17 cellular contexts compared by ENCODE assay signal in the genomic region with DNA sequence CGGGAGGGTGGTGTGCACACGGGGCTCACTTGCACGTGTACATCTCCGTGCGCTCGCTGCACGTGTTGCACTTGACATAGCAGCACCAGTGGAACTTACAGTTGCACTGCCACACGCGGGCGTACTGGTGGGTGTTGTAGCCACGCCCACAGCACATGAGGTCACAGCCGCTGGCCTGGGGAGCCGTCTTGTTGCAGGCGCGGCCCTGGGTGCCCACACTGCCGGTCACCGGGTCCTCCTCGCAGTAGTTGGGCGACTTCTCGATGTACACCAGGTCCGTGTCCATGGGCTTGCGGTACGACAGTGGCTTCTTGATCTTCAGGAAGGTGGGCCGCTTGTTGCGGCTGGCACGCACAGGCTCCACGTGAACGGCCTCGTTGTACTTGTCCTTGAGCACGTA.
DNase-seq lines count a peak whose midpoint lies in the region; ATAC-seq, FAIRE-seq and TF ChIP-seq lines count a peak whose summit lies in the region.
"Had no signal": no experiment of that assay in that cellular context is flagged by ENCODE, and none has a peak within 500 bp of the region (broad histone marks: within the 10 kb centered on the region; RNA-seq: fewer than 3 reads in every experiment).

No MANE protein-coding gene starts in this region.

- H2AFZ ChIP-seq in K562 (ENCODE audit: low read depth, low read length) (peak overlapping the region; percentile 85), osteoblast (ENCODE audit: low read length) (no peak overlapping the region)
- H2AFZ ChIP-seq: GM23248 had no signal

- no TSS peak for BruUV-seq in K562 (replicated peaks; lab: Mats Ljungman, UMichigan)

- H3K9ac ChIP-seq in K562 (ENCODE audit: insufficient read depth in 1 of 2, low read depth in 2 of 2, low read length in 2 of 2) = peak overlapping the region in 1 of 2 experiments; percentile 46; a peak in 1 of 4 replicates
- H3K9ac ChIP-seq: BLaER1, GM23248 had no signal

- no peak for TF ChIP-seq EP300 in K562 (IDR thresholded peaks at IDR 0.05; ENCODE audit: low read length)

- peak; percentile 76 for ATAC-seq in K562
- no peak for ATAC-seq in HG02678 (IDR thresholded peaks at IDR 0.05; ENCODE audit: unreplicated experiment)
- ATAC-seq in GM18520 (IDR thresholded peaks at IDR 0.05; ENCODE audit: unreplicated experiment) = no peak

- H3K9me1 ChIP-seq in K562 (ENCODE audit: control insufficient read depth, insufficient read depth, low read length) = no peaks in the 10 kb centered on the region

- 2% methylated on average over 30 of the region's 30 CpGs for whole genome bisulfite sequencing in K562 (ENCODE audit: insufficient coverage, low coverage, missing lambda C conversion rate)

- H3K4me2 ChIP-seq in K562 (ENCODE audit: insufficient read depth, low read length) (peak overlapping the region; percentile 71), osteoblast (ENCODE audit: insufficient read depth, low read length) (no peak overlapping the region)
- H3K4me2 ChIP-seq: BLaER1 had no signal

- no peak for TF ChIP-seq POLR2A in K562 (conservative IDR thresholded peaks at IDR 0.05)

- H3K79me2 ChIP-seq in K562 (ENCODE audit: control insufficient read depth, insufficient read depth, low read length) (no peaks in the 10 kb centered on the region), osteoblast (ENCODE audit: insufficient read depth, low read length) (no peaks in the 10 kb centered on the region)

- FAIRE-seq in K562 (lab: Jason Lieb, UNC) = no peak
- FAIRE-seq: GM18507, HTR-8/SVneo had no signal

- peaks cover 18% of the 10 kb centered on the region for H3K9me3 ChIP-seq in K562 (replicated peaks; ENCODE audit: control insufficient read depth, insufficient read depth, low read depth, low read length)
- H3K9me3 ChIP-seq in osteoblast (ENCODE audit: low read depth, low read length) = peaks cover 12% of the 10 kb centered on the region

- no peak overlapping the region for H3K4me3 ChIP-seq in K562
- H3K4me3 ChIP-seq in osteoblast (ENCODE audit: insufficient read depth, low read length) = no peak overlapping the region
- H3K4me3 ChIP-seq: BLaER1, GM23248 had no signal

- TF ChIP-seq CTCF in K562 (IDR thresholded peaks at IDR 0.05 in 2 of 3, conservative IDR thresholded peaks at IDR 0.05 in 1 of 3; ENCODE audit: insufficient read depth in 2 of 3, low read depth in 1 of 3, low read length in 3 of 3) (no peak), osteoblast (IDR thresholded peaks at IDR 0.05; ENCODE audit: extremely low read depth, low read depth, low read length) (no peak)

- DNase-seq in NCI-H82 (lab: John Stamatoyannopoulos, UW) (peak; percentile 12), NCI-H82 treated with DMSO at 0.1 percent for 48 hours (lab: John Stamatoyannopoulos, UW; ENCODE audit: unreplicated experiment) (no peak), K562 (ENCODE audit: extremely low read depth in 1 of 4, low spot score in 3 of 4) (peak in 3 of 4 experiments; percentile 21 to 53 (median 40)), osteoblast (ENCODE audit: insufficient read length, low spot score, missing footprints) (peak; percentile 22), NCI-H526 (lab: John Stamatoyannopoulos, UW) (no peak), DMS79 treated with DMSO at 0.1 percent for 48 hours (lab: John Stamatoyannopoulos, UW) (no peak)
- DNase-seq: AML-193; Caco-2; CD8-positive, alpha-beta memory T cell; GM23248; H9 had no signal

- CTCF ChIA-PET in K562 (lab: Yijun Ruan, JAX; ENCODE audit: low intra/inter-chr PET ratio) = no interaction called here

- H3K27ac ChIP-seq in K562 (ENCODE audit: extremely low read depth, low read depth, low read length) (no peak overlapping the region), osteoblast (ENCODE audit: low read depth, low read length) (no peak overlapping the region)
- H3K27ac ChIP-seq: 22Rv1, BLaER1, GM23248 had no signal

- no peak for TF ChIP-seq RAD21 in K562 (CRISPR knock-in tag; conservative IDR thresholded peaks at IDR 0.05 in 1 of 2, IDR thresholded peaks at IDR 0.05 in 1 of 2)

- POLR2A ChIA-PET in K562 (lab: Yijun Ruan, JAX) = interaction anchor here (0.5 to 1.4 kb wide), 2 partner anchors 10 to 983 kb away, joined by 3 read pairs; no protein-coding TSS in a partner anchor

- no peaks in the 10 kb centered on the region for H4K20me1 ChIP-seq in K562 (replicated peaks; ENCODE audit: control insufficient read depth, insufficient read depth, low read length)
- no peaks in the 10 kb centered on the region for H4K20me1 ChIP-seq in osteoblast (ENCODE audit: insufficient read depth, low read length)
- H4K20me1 ChIP-seq: BLaER1 had no signal

- no peaks in the 10 kb centered on the region for H3K36me3 ChIP-seq in K562 (ENCODE audit: control insufficient read depth, insufficient read depth, low read length)
- no peaks in the 10 kb centered on the region for H3K36me3 ChIP-seq in osteoblast (ENCODE audit: insufficient read depth, low read length)
- H3K36me3 ChIP-seq: BLaER1 had no signal

- intact Hi-C loops in K562 (cut with micrococcal nuclease) = no loop called here

- peaks cover 4 to 26% of the 10 kb centered on the region in 2 experiments; a peak in 3 of 5 replicates for H3K27me3 ChIP-seq in K562 (ENCODE audit: control insufficient read depth in 2 of 2, insufficient read depth in 2 of 2, low read length in 2 of 2)
- no peaks in the 10 kb centered on the region for H3K27me3 ChIP-seq in osteoblast (ENCODE audit: insufficient read depth, low read length)
- H3K27me3 ChIP-seq: BLaER1 had no signal

- in situ Hi-C loops in K562 (cut with MboI) = no loop called here

- H3K4me1 ChIP-seq in K562 (replicated peaks in 1 of 2; ENCODE audit: control insufficient read depth in 2 of 2, insufficient read depth in 2 of 2, low read length in 2 of 2) = peaks cover 0 to 7% of the 10 kb centered on the region in 2 experiments; a peak in 2 of 5 replicates
- H3K4me1 ChIP-seq in osteoblast (ENCODE audit: insufficient read depth, low read length) = no peaks in the 10 kb centered on the region
- H3K4me1 ChIP-seq: BLaER1, Caco-2 had no signal

TF ChIP-seq in K562, 482 proteins besides CTCF, POLR2A, EP300 and RAD21 (continues in another document):
- no peak for TF ChIP-seq ZBTB1 (CRISPR knock-in tag; IDR thresholded peaks at IDR 0.05; ENCODE audit: borderline replicate concordance, low read depth)
- TF ChIP-seq MTF1 (CRISPR knock-in tag; IDR thresholded peaks at IDR 0.05; ENCODE audit: borderline replicate concordance) = no peak
- TF ChIP-seq EHMT2 (IDR thresholded peaks at IDR 0.05) = no peak
- peak; percentile 48; the same call in 1 of the 2 replicates for TF ChIP-seq L3MBTL2 (IDR thresholded peaks at IDR 0.05)
- no peak for TF ChIP-seq RB1 (IDR thresholded peaks at IDR 0.05; ENCODE audit: low read depth)
- TF ChIP-seq NR2F6 (CRISPR knock-in tag; IDR thresholded peaks at IDR 0.05) = no peak
- no peak for TF ChIP-seq EGR1 (conservative IDR thresholded peaks at IDR 0.05)
- no peak for TF ChIP-seq ETV1 (tag; conservative IDR thresholded peaks at IDR 0.05; ENCODE audit: low read depth)
- no peak for TF ChIP-seq MAFG (tag; conservative IDR thresholded peaks at IDR 0.05)
- no peak for TF ChIP-seq CREM (IDR thresholded peaks at IDR 0.05; ENCODE audit: low read depth)
- TF ChIP-seq, protein P1, sequence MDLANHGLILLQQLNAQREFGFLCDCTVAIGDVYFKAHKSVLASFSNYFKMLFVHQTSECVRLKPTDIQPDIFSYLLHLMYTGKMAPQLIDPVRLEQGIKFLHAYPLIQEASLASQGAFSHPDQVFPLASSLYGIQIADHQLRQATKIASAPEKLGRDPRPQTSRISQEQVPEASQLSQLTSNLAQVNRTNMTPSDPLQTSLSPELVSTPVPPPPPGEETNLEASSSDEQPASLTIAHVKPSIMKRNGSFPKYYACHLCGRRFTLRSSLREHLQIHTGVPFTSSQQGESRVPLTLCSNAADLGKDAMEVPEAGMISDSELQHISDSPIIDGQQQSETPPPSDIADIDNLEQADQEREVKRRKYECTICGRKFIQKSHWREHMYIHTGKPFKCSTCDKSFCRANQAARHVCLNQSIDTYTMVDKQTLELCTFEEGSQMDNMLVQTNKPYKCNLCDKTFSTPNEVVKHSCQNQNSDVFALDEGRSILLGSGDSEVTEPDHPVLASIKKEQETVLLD (IDR thresholded peaks at IDR 0.05) = no peak
- TF ChIP-seq, protein P2, sequence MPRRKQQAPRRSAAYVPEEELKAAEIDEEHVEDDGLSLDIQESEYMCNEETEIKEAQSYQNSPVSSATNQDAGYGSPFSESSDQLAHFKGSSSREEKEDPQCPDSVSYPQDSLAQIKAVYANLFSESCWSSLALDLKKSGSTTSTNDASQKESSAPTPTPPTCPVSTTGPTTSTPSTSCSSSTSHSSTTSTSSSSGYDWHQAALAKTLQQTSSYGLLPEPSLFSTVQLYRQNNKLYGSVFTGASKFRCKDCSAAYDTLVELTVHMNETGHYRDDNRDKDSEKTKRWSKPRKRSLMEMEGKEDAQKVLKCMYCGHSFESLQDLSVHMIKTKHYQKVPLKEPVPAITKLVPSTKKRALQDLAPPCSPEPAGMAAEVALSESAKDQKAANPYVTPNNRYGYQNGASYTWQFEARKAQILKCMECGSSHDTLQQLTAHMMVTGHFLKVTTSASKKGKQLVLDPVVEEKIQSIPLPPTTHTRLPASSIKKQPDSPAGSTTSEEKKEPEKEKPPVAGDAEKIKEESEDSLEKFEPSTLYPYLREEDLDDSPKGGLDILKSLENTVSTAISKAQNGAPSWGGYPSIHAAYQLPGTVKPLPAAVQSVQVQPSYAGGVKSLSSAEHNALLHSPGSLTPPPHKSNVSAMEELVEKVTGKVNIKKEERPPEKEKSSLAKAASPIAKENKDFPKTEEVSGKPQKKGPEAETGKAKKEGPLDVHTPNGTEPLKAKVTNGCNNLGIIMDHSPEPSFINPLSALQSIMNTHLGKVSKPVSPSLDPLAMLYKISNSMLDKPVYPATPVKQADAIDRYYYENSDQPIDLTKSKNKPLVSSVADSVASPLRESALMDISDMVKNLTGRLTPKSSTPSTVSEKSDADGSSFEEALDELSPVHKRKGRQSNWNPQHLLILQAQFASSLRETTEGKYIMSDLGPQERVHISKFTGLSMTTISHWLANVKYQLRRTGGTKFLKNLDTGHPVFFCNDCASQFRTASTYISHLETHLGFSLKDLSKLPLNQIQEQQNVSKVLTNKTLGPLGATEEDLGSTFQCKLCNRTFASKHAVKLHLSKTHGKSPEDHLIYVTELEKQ (CRISPR knock-in tag; IDR thresholded peaks at IDR 0.05) = no peak
- TF ChIP-seq, protein P3, sequence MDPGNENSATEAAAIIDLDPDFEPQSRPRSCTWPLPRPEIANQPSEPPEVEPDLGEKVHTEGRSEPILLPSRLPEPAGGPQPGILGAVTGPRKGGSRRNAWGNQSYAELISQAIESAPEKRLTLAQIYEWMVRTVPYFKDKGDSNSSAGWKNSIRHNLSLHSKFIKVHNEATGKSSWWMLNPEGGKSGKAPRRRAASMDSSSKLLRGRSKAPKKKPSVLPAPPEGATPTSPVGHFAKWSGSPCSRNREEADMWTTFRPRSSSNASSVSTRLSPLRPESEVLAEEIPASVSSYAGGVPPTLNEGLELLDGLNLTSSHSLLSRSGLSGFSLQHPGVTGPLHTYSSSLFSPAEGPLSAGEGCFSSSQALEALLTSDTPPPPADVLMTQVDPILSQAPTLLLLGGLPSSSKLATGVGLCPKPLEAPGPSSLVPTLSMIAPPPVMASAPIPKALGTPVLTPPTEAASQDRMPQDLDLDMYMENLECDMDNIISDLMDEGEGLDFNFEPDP (CRISPR knock-in tag; IDR thresholded peaks at IDR 0.05) = no peak

Comparison
In these comparisons a context has a peak if more than half of its experiments do, and no peak if none do; other contexts are left out.
1. DNase-seq: peak in NCI-H82 (single experiment), K562 (3 of 4) and osteoblast (single experiment); none in NCI-H82 treated with DMSO at 0.1 percent for 48 hours (single experiment), NCI-H526 (0 of 2) and DMS79 treated with DMSO at 0.1 percent for 48 hours (single experiment).